13 cellular contexts compared by ENCODE assay signal in the genomic region with DNA sequence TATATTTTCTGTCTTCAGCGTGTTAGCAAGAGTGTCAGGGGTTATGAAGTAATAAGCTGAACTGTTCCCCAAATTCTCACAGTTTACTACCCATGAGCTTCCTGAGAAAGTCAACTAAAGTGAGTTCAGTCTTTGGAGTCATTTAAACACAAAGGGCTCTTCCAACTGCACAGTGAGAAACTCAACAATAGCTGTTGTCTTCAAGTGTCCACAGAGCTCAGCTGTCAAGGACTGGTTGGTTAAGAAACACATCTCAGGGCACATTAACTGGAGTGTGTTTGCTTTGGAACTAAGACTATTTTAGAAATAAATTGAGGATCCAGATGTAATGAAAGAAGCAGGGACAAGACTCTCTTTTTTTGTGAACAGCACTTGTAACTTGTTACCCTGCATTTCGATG.
DNase-seq lines count a peak whose midpoint lies in the region; ATAC-seq, FAIRE-seq and TF ChIP-seq lines count a peak whose summit lies in the region.
"Had no signal": no experiment of that assay in that cellular context is flagged by ENCODE, and none has a peak within 500 bp of the region (broad histone marks: within the 10 kb centered on the region; RNA-seq: fewer than 3 reads in every experiment).

No MANE protein-coding gene starts in this region.

- no peak overlapping the region for H2BK15ac ChIP-seq in H1 (ENCODE audit: low read length)

- H3K4me2 ChIP-seq in Loucy (ENCODE audit: low read depth, low read length, poor library complexity, severe bottlenecking) (no peak overlapping the region), H1 (ENCODE audit: insufficient read depth in 1 of 2, low read depth in 2 of 2, low read length in 2 of 2) (no peak overlapping the region)

- no peak for TF ChIP-seq POLR2A in H1 (IDR thresholded peaks at IDR 0.05; ENCODE audit: control extremely low read depth in 1 of 2, low read depth in 2 of 2, low read length in 2 of 2)

- no peak overlapping the region for H3K23ac ChIP-seq in H1 (ENCODE audit: insufficient read length)

- H4K5ac ChIP-seq in H1 (ENCODE audit: insufficient read length, low read depth, low read length), result no peak overlapping the region

- no peaks in the 10 kb centered on the region for H4K20me1 ChIP-seq in Loucy (ENCODE audit: insufficient read depth, low read length, poor library complexity, severe bottlenecking)
- H4K20me1 ChIP-seq in H1 (replicated peaks in 1 of 2; ENCODE audit: control insufficient read depth in 1 of 2, insufficient read depth in 2 of 2, low read length in 2 of 2), result no peaks in the 10 kb centered on the region

- CTCF ChIA-PET in H1 (lab: Charles Lee; ENCODE audit: partially characterized antibody), result no interaction called here

- H2BK120ac ChIP-seq in H1 (replicated peaks; ENCODE audit: low read depth, low read length), result no peak overlapping the region

- H3K79me2 ChIP-seq in Loucy (ENCODE audit: insufficient read depth, low read length), result no peaks in the 10 kb centered on the region
- H3K79me2 ChIP-seq in H1 (ENCODE audit: control insufficient read depth in 1 of 2, insufficient read depth in 2 of 2, low read length in 2 of 2), result no peaks in the 10 kb centered on the region

- no peak overlapping the region for H3K4me3 ChIP-seq in Loucy (ENCODE audit: low read length, poor library complexity, severe bottlenecking)
- H3K4me3 ChIP-seq in H1 (ENCODE audit: extremely low read depth in 1 of 4, insufficient read depth in 2 of 4, low read depth in 3 of 4, low read length in 4 of 4), result no peak overlapping the region
- H3K4me3 ChIP-seq in psoas muscle, result no peak overlapping the region
- H3K4me3 ChIP-seq: GM23248 had no signal

- H3K18ac ChIP-seq in H1 (ENCODE audit: extremely low read depth, low read length), result no peak overlapping the region

- no peak overlapping the region for H3K4ac ChIP-seq in H1 (replicated peaks; ENCODE audit: insufficient read length, low read depth, low read length)

- H4K8ac ChIP-seq in H1 (ENCODE audit: extremely low read depth, insufficient read depth, low read length), result no peak overlapping the region

- no peak overlapping the region for H3K56ac ChIP-seq in H1 (replicated peaks; ENCODE audit: insufficient read length, low read depth, low read length)

- WGBS in H1 (ENCODE audit: extremely low coverage in 1 of 2, insufficient coverage in 1 of 2, insufficient read length in 1 of 2, insufficient replicate concordance in 2 of 2, low coverage in 1 of 2, low lambda C conversion rate in 2 of 2, missing lambda C conversion rate in 1 of 2), 2 experiments, result 90% methylated on average over 2 of the region's 2 CpGs; no CpG with 5 or more reads in 1 of the 2 experiments
- 72 to 96% (median 88%) methylated on average over 2 of the region's 2 CpGs for WGBS in psoas muscle, 3 donors

- H3K9me3 ChIP-seq in Loucy (ENCODE audit: insufficient read depth, low read depth, low read length) (no peaks in the 10 kb centered on the region), H1 (ENCODE audit: insufficient read depth in 2 of 2, low read depth in 1 of 2, low read length in 1 of 2) (no peaks in the 10 kb centered on the region), psoas muscle (no peaks in the 10 kb centered on the region)
- H3K9me3 ChIP-seq: Caco-2 had no signal

- POLR2A ChIA-PET in H1 (lab: Charles Lee; ENCODE audit: partially characterized antibody), result interaction anchor here (0.6 to 1.2 kb wide), 2 partner anchors 17 to 450 kb away, joined by 3 read pairs; no protein-coding TSS in a partner anchor

- no peak overlapping the region for H2BK5ac ChIP-seq in H1 (ENCODE audit: low read depth, low read length)

- TF ChIP-seq CTCF in Loucy (conservative IDR thresholded peaks at IDR 0.05; ENCODE audit: low read length) (no peak), H1 (IDR thresholded peaks at IDR 0.05; ENCODE audit: control extremely low read depth in 1 of 3, insufficient read depth in 1 of 3, low read depth in 1 of 3, low read length in 3 of 3) (no peak), psoas muscle (IDR thresholded peaks at IDR 0.05) (no peak)

- intact Hi-C loops in psoas muscle (cut with DNase I), result loop anchor here in 1 of 2 donors (10.0 kb wide), 1 partner anchor 83 kb away; no protein-coding TSS in a partner anchor

- H3F3A ChIP-seq in Loucy (ENCODE audit: low read depth), result no peaks in the 10 kb centered on the region

- no peak for ATAC-seq in psoas muscle
- ATAC-seq: CD8-positive, alpha-beta T cell had no signal

- no peak for FAIRE-seq in H1 (lab: Jason Lieb, UNC)
- FAIRE-seq: GM18507 had no signal

- H3K14ac ChIP-seq in H1 (ENCODE audit: insufficient read length), result no peak overlapping the region

- H3K27ac ChIP-seq in H1 (ENCODE audit: low read depth, low read length) (no peak overlapping the region), psoas muscle (peak overlapping the region; percentile 24)
- H3K27ac ChIP-seq: GM23248 had no signal

- H3K4me1 ChIP-seq in Loucy (ENCODE audit: insufficient read depth, low read length, poor library complexity, severe bottlenecking), result peaks cover 8% of the 10 kb centered on the region
- peaks cover 0 to 5% (median 2%) of the 10 kb centered on the region in 4 experiments; a peak in 5 of 7 replicates for H3K4me1 ChIP-seq in H1 (replicated peaks in 1 of 4; ENCODE audit: control insufficient read depth in 3 of 4, insufficient read depth in 4 of 4, low read length in 3 of 4)
- peaks cover 29% of the 10 kb centered on the region for H3K4me1 ChIP-seq in psoas muscle

- no peak overlapping the region for H2AK5ac ChIP-seq in H1 (ENCODE audit: low read depth, low read length)

- no peak overlapping the region for H2BK20ac ChIP-seq in H1 (ENCODE audit: low read length)

- no peak overlapping the region for H3K9ac ChIP-seq in Loucy (ENCODE audit: low read depth, low read length, poor library complexity, severe bottlenecking)
- no peak overlapping the region for H3K9ac ChIP-seq in H1 (replicated peaks in 1 of 4; ENCODE audit: extremely low read depth in 1 of 4, low read depth in 3 of 4, low read length in 3 of 4)
- H3K9ac ChIP-seq: GM23248 had no signal

- H4K91ac ChIP-seq in H1 (replicated peaks; ENCODE audit: insufficient read length, low read length), result no peak overlapping the region

- no peaks in the 10 kb centered on the region for H3K79me1 ChIP-seq in H1 (ENCODE audit: low read depth, low read length)

- H3K27me3 ChIP-seq in Loucy (ENCODE audit: insufficient read depth, low read length, poor library complexity, severe bottlenecking) (no peaks in the 10 kb centered on the region), H1 (replicated peaks in 1 of 4; ENCODE audit: control insufficient read depth in 3 of 4, extremely low read depth in 1 of 4, insufficient read depth in 3 of 4, low read length in 3 of 4) (no peaks in the 10 kb centered on the region), psoas muscle (ENCODE audit: insufficient read depth in 3 of 3, low read length in 2 of 3) (no peaks in the 10 kb centered on the region)

- H3K23me2 ChIP-seq in H1 (ENCODE audit: low read depth, low read length), result no peaks in the 10 kb centered on the region

- H3K36me3 ChIP-seq in Loucy (ENCODE audit: insufficient read depth, low read length) (no peaks in the 10 kb centered on the region), H1 (ENCODE audit: control insufficient read depth in 2 of 4, insufficient read depth in 4 of 4, low read length in 3 of 4) (no peaks in the 10 kb centered on the region), psoas muscle (ENCODE audit: insufficient read depth in 1 of 2, low read depth in 1 of 2) (no peaks in the 10 kb centered on the region)

- no peak for TF ChIP-seq EP300 in H1 (IDR thresholded peaks at IDR 0.05; ENCODE audit: borderline replicate concordance in 1 of 2, low read depth in 2 of 2, low read length in 2 of 2)

- no peak overlapping the region for H2BK12ac ChIP-seq in H1 (ENCODE audit: low read depth, low read length)

- peak overlapping the region; percentile 76 for H2AFZ ChIP-seq in Loucy (ENCODE audit: low read length)
- peak overlapping the region; percentile 20; the same call in 1 of the 2 replicates for H2AFZ ChIP-seq in H1 (ENCODE audit: low read length)
- H2AFZ ChIP-seq: GM23248 had no signal

- peak; percentile 91 for DNase-seq in DMS79 treated with DMSO at 0.1 percent for 48 hours (lab: John Stamatoyannopoulos, UW)
- no peak for DNase-seq in H1 (ENCODE audit: low read depth in 1 of 2, low spot score in 2 of 2)
- no peak for DNase-seq in psoas muscle
- no peak for DNase-seq in central memory CD4-positive, alpha-beta T cell
- DNase-seq in NK-92 treated with Interleukin-12 subunit alpha and Interleukin-12 subunit beta, amount 100 ng/mL, for 24 hours (lab: John Stamatoyannopoulos, UW), result no peak
- DNase-seq in activated CD4-positive, alpha-beta T cell treated with anti-CD3 and anti-CD28 coated beads for 4 hours, result no peak
- DNase-seq: Caco-2; CD8-positive, alpha-beta T cell; GM23248; H7; IMR-90 had no signal

- no peak for TF ChIP-seq RAD21 in H1 (IDR thresholded peaks at IDR 0.05 in 1 of 2, conservative IDR thresholded peaks at IDR 0.05 in 1 of 2; ENCODE audit: low read depth in 2 of 2, low read length in 2 of 2)

- H3K9me2 ChIP-seq in Loucy (replicated peaks; ENCODE audit: low read depth, low read length), result no peaks in the 10 kb centered on the region

TF ChIP-seq in H1, 55 proteins besides CTCF, POLR2A, EP300 and RAD21 (continues in another document):
- TF ChIP-seq ZNF274 (IDR thresholded peaks at IDR 0.05; ENCODE audit: borderline replicate concordance, extremely low read depth, low read length) (no peak), RXRA (IDR thresholded peaks at IDR 0.05; ENCODE audit: insufficient read depth, low read depth, low read length) (no peak), BACH1 (IDR thresholded peaks at IDR 0.05; ENCODE audit: low read length) (no peak), JUN (IDR thresholded peaks at IDR 0.05; ENCODE audit: low read depth, low read length) (no peak), BRCA1 (IDR thresholded peaks at IDR 0.05; ENCODE audit: low read depth, low read length) (no peak), POLR2AphosphoS5 (IDR thresholded peaks at IDR 0.05; ENCODE audit: low read depth, low read length) (no peak), SIRT6 (IDR thresholded peaks at IDR 0.05; ENCODE audit: low read length) (no peak), CBX5 (IDR thresholded peaks at IDR 0.05; ENCODE audit: low read depth, low read length) (no peak), CEBPB (IDR thresholded peaks at IDR 0.05; ENCODE audit: low read depth, low read length) (no peak), CREB1 (IDR thresholded peaks at IDR 0.05) (no peak)
- TF ChIP-seq, protein P1, sequence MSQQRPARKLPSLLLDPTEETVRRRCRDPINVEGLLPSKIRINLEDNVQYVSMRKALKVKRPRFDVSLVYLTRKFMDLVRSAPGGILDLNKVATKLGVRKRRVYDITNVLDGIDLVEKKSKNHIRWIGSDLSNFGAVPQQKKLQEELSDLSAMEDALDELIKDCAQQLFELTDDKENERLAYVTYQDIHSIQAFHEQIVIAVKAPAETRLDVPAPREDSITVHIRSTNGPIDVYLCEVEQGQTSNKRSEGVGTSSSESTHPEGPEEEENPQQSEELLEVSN (IDR thresholded peaks at IDR 0.05), result no peak
- TF ChIP-seq, protein P2, sequence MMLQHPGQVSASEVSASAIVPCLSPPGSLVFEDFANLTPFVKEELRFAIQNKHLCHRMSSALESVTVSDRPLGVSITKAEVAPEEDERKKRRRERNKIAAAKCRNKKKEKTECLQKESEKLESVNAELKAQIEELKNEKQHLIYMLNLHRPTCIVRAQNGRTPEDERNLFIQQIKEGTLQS (IDR thresholded peaks at IDR 0.05; ENCODE audit: insufficient read depth, low read depth, low read length), result no peak
